ENCODE assay signal across 25 cellular contexts in genomic region chrX:15114865-15115566, GRCh38.
"Had no signal": no experiment of that assay in that cellular context is flagged by ENCODE, and none has a peak within 500 bp of the region (broad histone marks: within the 10 kb centered on the region; RNA-seq: fewer than 3 reads in every experiment).

No MANE protein-coding gene starts in this region.

- FAIRE-seq: endothelial cell of umbilical vein, pancreas, small intestine had no signal

- H3K36me3 ChIP-seq: breast epithelium, pancreas, right lobe of liver, stomach, upper lobe of left lung had no signal

- H3K27ac Mint-ChIP-seq: activated naive CD4-positive, alpha-beta T cell treated with anti-CD3 and anti-CD28 coated beads, Interleukin-2, amount 10 ng/mL, durations not matched to agents 7 days and 5 days; activated naive CD8-positive, alpha-beta T cell treated with anti-CD3 and anti-CD28 coated beads, Interleukin-2, amount 50 U/mL, for 24 hours; memory B cell; naive B cell had no signal

- H3K27ac ChIP-seq: breast epithelium, pancreas, right lobe of liver, stomach, upper lobe of left lung had no signal

- H3K27me3 ChIP-seq: right lobe of liver, stomach, upper lobe of left lung had no signal

- DNase-seq: activated CD4-positive, alpha-beta T cell treated with anti-CD3 and anti-CD28 coated beads, Interleukin-2, amount 50 U/mL, for 1 hour; activated CD4-positive, CD25-positive, alpha-beta regulatory T cell treated with anti-CD3 and anti-CD28 coated beads, Interleukin-2, amount 50 U/mL, for 72 hours; activated CD8-positive, alpha-beta memory T cell treated with anti-CD3 and anti-CD28 coated beads for 24 hours; activated CD8-positive, alpha-beta memory T cell treated with anti-CD3 and anti-CD28 coated beads, Interleukin-2, amount 50 U/mL, for 48 hours; activated effector memory CD4-positive, alpha-beta T cell treated with Interleukin-2 at 50 U/mL for 16 hours; activated naive CD4-positive, alpha-beta T cell treated with anti-CD3 and anti-CD28 coated beads, Interleukin-2, amount 10 ng/mL, durations not matched to agents 7 days and 5 days; activated naive CD8-positive, alpha-beta T cell treated with anti-CD3 and anti-CD28 coated beads, Interleukin-2, amount 50 U/mL, for 24 hours; activated T-cell treated with anti-CD3 and anti-CD28 coated beads, Interleukin-2, amount 50 U/mL, for 48 hours; anterior cingulate cortex; cortex of kidney; effector CD4-positive, alpha-beta T cell; foreskin fibroblast; hypothalamus; mucosa of descending colon; naive B cell; pancreas; right lobe of liver; small intestine; stimulated activated CD4-positive, alpha-beta T cell treated with anti-CD3 and anti-CD28 coated beads, Interleukin-15, amount 100 ng/mL, for 24 hours; stimulated activated CD4-positive, alpha-beta T cell treated with anti-CD3 and anti-CD28 coated beads, Interleukin-4, amount 100 ng/mL, for 1 hour; stomach; upper lobe of left lung had no signal

- H3K9me3 ChIP-seq: breast epithelium, mucosa of descending colon, pancreas, right lobe of liver, upper lobe of left lung had no signal

- H3K27me3 Mint-ChIP-seq: activated naive CD4-positive, alpha-beta T cell treated with anti-CD3 and anti-CD28 coated beads, Interleukin-2, amount 10 ng/mL, durations not matched to agents 7 days and 5 days; memory B cell had no signal

- H3K4me1 Mint-ChIP-seq: activated naive CD8-positive, alpha-beta T cell treated with anti-CD3 and anti-CD28 coated beads, Interleukin-2, amount 50 U/mL, for 24 hours; memory B cell; naive B cell had no signal

- H3K36me3 Mint-ChIP-seq: activated naive CD4-positive, alpha-beta T cell treated with anti-CD3 and anti-CD28 coated beads, Interleukin-2, amount 10 ng/mL, durations not matched to agents 7 days and 5 days; memory B cell; naive B cell had no signal

- H3K4me3 ChIP-seq: breast epithelium, mucosa of descending colon, pancreas, right lobe of liver, stomach, upper lobe of left lung had no signal

- H3K4me3 Mint-ChIP-seq: activated naive CD4-positive, alpha-beta T cell treated with anti-CD3 and anti-CD28 coated beads, Interleukin-2, amount 10 ng/mL, durations not matched to agents 7 days and 5 days; activated naive CD8-positive, alpha-beta T cell treated with anti-CD3 and anti-CD28 coated beads, Interleukin-2, amount 50 U/mL, for 24 hours; memory B cell; naive B cell had no signal

- ATAC-seq: activated naive CD8-positive, alpha-beta T cell treated with anti-CD3 and anti-CD28 coated beads, Interleukin-2, amount 50 U/mL, for 24 hours; mucosa of descending colon; pancreas; right lobe of liver had no signal

- H3K9me3 Mint-ChIP-seq: activated naive CD4-positive, alpha-beta T cell treated with anti-CD3 and anti-CD28 coated beads, Interleukin-2, amount 10 ng/mL, durations not matched to agents 7 days and 5 days; activated naive CD8-positive, alpha-beta T cell treated with anti-CD3 and anti-CD28 coated beads, Interleukin-2, amount 50 U/mL, for 24 hours; memory B cell had no signal

- H3K4me1 ChIP-seq: breast epithelium, pancreas, right lobe of liver, stomach, upper lobe of left lung had no signal
